23 cellular contexts compared by ENCODE assay signal in genomic region chr11:96394773-96395172, GRCh38. TPM values are rescaled to one million over a fixed set of nuclear protein-coding genes. Genes with fewer than 3 reads are reported as not detected.
A peak's percentile ranks its signal among the peaks of the same experiment; 100 is the strongest.
DNase-seq lines count a peak whose midpoint lies in the region; ATAC-seq, FAIRE-seq and TF ChIP-seq lines count a peak whose summit lies in the region.
"Had no signal": no experiment of that assay in that cellular context is flagged by ENCODE, and none has a peak within 500 bp of the region (broad histone marks: within the 10 kb centered on the region; RNA-seq: fewer than 3 reads in every experiment).

No MANE protein-coding gene starts in this region.

- CTCF ChIA-PET in SK-N-SH (lab: Yijun Ruan, JAX) = interaction anchor here (1.0 to 2.9 kb wide), 10 partner anchors 13 to 1328 kb away, joined by 3 to 24 read pairs (median 6); partner anchors contain the start of genes MAML2 and SRSF8
- CTCF ChIA-PET in K562 (lab: Yijun Ruan, JAX; ENCODE audit: low intra/inter-chr PET ratio) = no interaction called here

- no peak for FAIRE-seq in K562 (lab: Jason Lieb, UNC)
- FAIRE-seq: A204.1, D721Med, GM12878, H1 had no signal

- TF ChIP-seq CTCF in SK-N-SH (IDR thresholded peaks at IDR 0.05) (no peak), K562 (IDR thresholded peaks at IDR 0.05 in 2 of 3, conservative IDR thresholded peaks at IDR 0.05 in 1 of 3; ENCODE audit: insufficient read depth in 2 of 3, low read depth in 1 of 3, low read length in 3 of 3) (no peak)

- H3F3A ChIP-seq in SK-N-SH (replicated peaks; ENCODE audit: insufficient read depth) = peaks cover 22% of the 10 kb centered on the region

- peak overlapping the region; percentile 30 for H3K27ac Mint-ChIP-seq in activated T-helper 17 cell treated with anti-CD3 and anti-CD28 coated beads, Interleukin-2, amount 50 U/mL, for 72 hours
- H3K27ac Mint-ChIP-seq: B cell; CD4-positive, alpha-beta T cell had no signal

- no peak for TF ChIP-seq POLR2A in K562 (conservative IDR thresholded peaks at IDR 0.05)

- intact Hi-C loops in K562 (cut with micrococcal nuclease) = loop anchor here (5.0 kb wide), 1 partner anchor 152 kb away; no protein-coding TSS in a partner anchor

- BruUV-seq in K562 (replicated peaks; lab: Mats Ljungman, UMichigan) = no TSS peak

- H3K4me1 Mint-ChIP-seq in activated T-helper 17 cell treated with anti-CD3 and anti-CD28 coated beads, Interleukin-2, amount 50 U/mL, for 72 hours = peaks cover 15% of the 10 kb centered on the region

- H3K4me3 ChIP-seq in SK-N-SH (ENCODE audit: low read depth in 2 of 2, low read length in 1 of 2) (no peak overlapping the region), K562 (no peak overlapping the region)
- H3K4me3 ChIP-seq: BLaER1, GM12878, GM23248 had no signal

- in situ Hi-C loops in K562 (cut with MboI) = no loop called here

- H3K4me1 ChIP-seq in SK-N-SH (ENCODE audit: control insufficient read depth in 1 of 2, insufficient read depth in 2 of 2, low read depth in 1 of 2, low read length in 1 of 2) (peaks cover 11 to 14% of the 10 kb centered on the region in 2 experiments; a peak in 3 of 4 replicates), K562 (replicated peaks in 1 of 2; ENCODE audit: control insufficient read depth in 2 of 2, insufficient read depth in 2 of 2, low read length in 2 of 2) (peaks cover 0 to 4% of the 10 kb centered on the region in 2 experiments; a peak in 1 of 5 replicates)

- H4K20me1 ChIP-seq in SK-N-SH (ENCODE audit: insufficient read depth) = no peaks in the 10 kb centered on the region
- no peaks in the 10 kb centered on the region for H4K20me1 ChIP-seq in K562 (replicated peaks; ENCODE audit: control insufficient read depth, insufficient read depth, low read length)
- H4K20me1 ChIP-seq: BLaER1 had no signal

- no peak for TF ChIP-seq RAD21 in SK-N-SH (IDR thresholded peaks at IDR 0.05; ENCODE audit: low read length)
- no peak for TF ChIP-seq RAD21 in K562 (CRISPR knock-in tag; conservative IDR thresholded peaks at IDR 0.05 in 1 of 2, IDR thresholded peaks at IDR 0.05 in 1 of 2)

- H3K79me2 ChIP-seq in SK-N-SH (ENCODE audit: insufficient read depth) (peaks cover 51% of the 10 kb centered on the region), K562 (ENCODE audit: control insufficient read depth, insufficient read depth, low read length) (peaks cover 24% of the 10 kb centered on the region)

- H3K9ac ChIP-seq in SK-N-SH = no peak overlapping the region
- H3K9ac ChIP-seq in K562 (ENCODE audit: insufficient read depth in 1 of 2, low read depth in 2 of 2, low read length in 2 of 2) = no peak overlapping the region
- H3K9ac ChIP-seq: BLaER1, GM23248 had no signal

- H3K4me2 ChIP-seq in SK-N-SH (no peak overlapping the region), K562 (ENCODE audit: insufficient read depth, low read length) (no peak overlapping the region)
- H3K4me2 ChIP-seq: BLaER1 had no signal

- H3K9me2 ChIP-seq in SK-N-SH = no peaks in the 10 kb centered on the region

- H3K9me1 ChIP-seq in K562 (ENCODE audit: control insufficient read depth, insufficient read depth, low read length) = no peaks in the 10 kb centered on the region

- POLR2A ChIA-PET in SK-N-SH (lab: Yijun Ruan, JAX) = no interaction called here
- POLR2A ChIA-PET in K562 (lab: Yijun Ruan, JAX) = interaction anchor here (0.7 to 1.2 kb wide), 2 partner anchors 9 to 22 kb away, joined by 3 read pairs; no protein-coding TSS in a partner anchor

- no peak for DNase-seq in SK-N-SH
- no peak for DNase-seq in K562 (ENCODE audit: extremely low read depth in 1 of 4, low spot score in 3 of 4)
- DNase-seq: CD4-positive, alpha-beta T cell; CD8-positive, alpha-beta memory T cell; DMS 273 treated with DMSO at 0.1 percent for 48 hours; DMS79; EL; GDM1; GM23248; H7; HCEC 1CT had no signal

- H3K9me3 ChIP-seq in SK-N-SH (no peaks in the 10 kb centered on the region), K562 (replicated peaks; ENCODE audit: control insufficient read depth, insufficient read depth, low read depth, low read length) (peaks cover 10% of the 10 kb centered on the region; the same call in 1 of the 2 replicates)
- H3K9me3 ChIP-seq: BLaER1 had no signal

- TF ChIP-seq EP300 in SK-N-SH (IDR thresholded peaks at IDR 0.05; ENCODE audit: borderline replicate concordance in 1 of 2, low read depth in 1 of 2, low read length in 1 of 2) (no peak), K562 (IDR thresholded peaks at IDR 0.05; ENCODE audit: low read length) (no peak)

- no peaks in the 10 kb centered on the region for H3K27me3 Mint-ChIP-seq in activated T-helper 17 cell treated with anti-CD3 and anti-CD28 coated beads, Interleukin-2, amount 50 U/mL, for 72 hours
- H3K27me3 Mint-ChIP-seq: B cell; CD4-positive, alpha-beta T cell; CD8-positive, alpha-beta memory T cell had no signal

- H3K9me3 Mint-ChIP-seq in activated T-helper 17 cell treated with anti-CD3 and anti-CD28 coated beads, Interleukin-2, amount 50 U/mL, for 72 hours = no peaks in the 10 kb centered on the region
- H3K9me3 Mint-ChIP-seq: CD4-positive, alpha-beta T cell had no signal

- H3K36me3 ChIP-seq in SK-N-SH (replicated peaks in 1 of 2; ENCODE audit: control insufficient read depth in 1 of 2, insufficient read depth in 2 of 2, low read length in 1 of 2) = peaks cover 0 to 14% of the 10 kb centered on the region in 2 experiments
- peaks cover 6% of the 10 kb centered on the region; the same call in 1 of the 3 replicates for H3K36me3 ChIP-seq in K562 (ENCODE audit: control insufficient read depth, insufficient read depth, low read length)
- H3K36me3 ChIP-seq: BLaER1 had no signal

- ATAC-seq in SK-N-SH treated with all-trans-retinoic acid at 6 μM for 48 hours (no peak), K562 (no peak), HG03045 (IDR thresholded peaks at IDR 0.05; ENCODE audit: unreplicated experiment) (no peak), GM18873 (IDR thresholded peaks at IDR 0.05; ENCODE audit: low FRiP score, unreplicated experiment) (no peak)
- ATAC-seq in activated T-helper 17 cell treated with anti-CD3 and anti-CD28 coated beads, Interleukin-2, amount 50 U/mL, for 72 hours (replicated peaks) = no peak
- ATAC-seq: GM12878 had no signal

- H2AFZ ChIP-seq in SK-N-SH (ENCODE audit: low read depth) = no peak overlapping the region
- H2AFZ ChIP-seq in K562 (ENCODE audit: low read depth, low read length) = no peak overlapping the region
- H2AFZ ChIP-seq: GM23248 had no signal

- no peak overlapping the region for H3K27ac ChIP-seq in SK-N-SH (ENCODE audit: low read depth in 2 of 2, low read length in 1 of 2)
- H3K27ac ChIP-seq in K562 (ENCODE audit: extremely low read depth, low read depth, low read length) = no peak overlapping the region
- H3K27ac ChIP-seq: 22Rv1, BLaER1, C4-2B, GM23248 had no signal

- H3K4me3 Mint-ChIP-seq in activated T-helper 17 cell treated with anti-CD3 and anti-CD28 coated beads, Interleukin-2, amount 50 U/mL, for 72 hours = no peak overlapping the region
- H3K4me3 Mint-ChIP-seq: B cell; CD4-positive, alpha-beta T cell; CD8-positive, alpha-beta memory T cell had no signal

- H3K36me3 Mint-ChIP-seq in activated T-helper 17 cell treated with anti-CD3 and anti-CD28 coated beads, Interleukin-2, amount 50 U/mL, for 72 hours (ENCODE audit: low read depth) = peaks cover 10% of the 10 kb centered on the region

- H3K27me3 ChIP-seq in SK-N-SH (ENCODE audit: insufficient read depth) = no peaks in the 10 kb centered on the region
- H3K27me3 ChIP-seq in K562 (ENCODE audit: control insufficient read depth in 2 of 2, insufficient read depth in 2 of 2, low read length in 2 of 2) = no peaks in the 10 kb centered on the region
- H3K27me3 ChIP-seq: BLaER1 had no signal

RNA-seq across cellular contexts. Expression of gene JRKL, which starts 5.0 kb away (rescaled TPM):
- polyA plus RNA-seq in SK-N-SH (2012; rRNA removed) = 3.8 and 5.3 TPM in 2 replicates
- 7.5 and 9.1 TPM in 2 replicates for polyA plus RNA-seq in SK-N-SH (2012; cell fraction: cytosol; rRNA removed)
- 0.83 and 3.0 TPM in 2 replicates for polyA plus RNA-seq in SK-N-SH (2012; cell fraction: nucleus; rRNA removed)
- total RNA-seq in activated T-helper 17 cell treated with anti-CD3 and anti-CD28 coated beads, Interleukin-2, amount 50 U/mL, for 72 hours = 10 to 100 TPM in 1 of 2 donors, 1 to 10 TPM in 1; 7.3 to 12.8 TPM
- 5.3 and 22.1 TPM in 2 replicates for total RNA-seq in K562 (2011; cell fraction: chromatin; rRNA removed; ENCODE audit: low replicate concordance)
- total RNA-seq in K562 (2011; cell fraction: nucleolus; rRNA removed) = 3.8 and 4.7 TPM in 2 replicates
- 9.4 and 9.8 TPM in 2 replicates for total RNA-seq in K562 (2011; cell fraction: nucleoplasm; rRNA removed)
- total RNA-seq in K562 (2014; rRNA removed) = 4.3 and 4.5 TPM in 2 replicates
- 10.4 and 11.5 TPM in 2 replicates for total RNA-seq in K562 (2014; rRNA removed; fragmentation: Illumina TruSeq; extraction: Trizol)
- total RNA-seq in K562 (2015; rRNA removed; fragmentation: Illumina TruSeq; extraction: Trizol) = 6.9 and 8.5 TPM in 2 replicates
- total RNA-seq in K562 (2021) = 7.7 and 8.0 TPM in 2 replicates
- polyA plus RNA-seq in K562 (2011; rRNA removed) = 10.5 and 14.8 TPM in 2 replicates
- polyA plus RNA-seq in K562 (2011; cell fraction: cytosol; rRNA removed) = 1.3 and 4.6 TPM in 2 replicates
- polyA plus RNA-seq in K562 (2011; cell fraction: nucleus; rRNA removed) = 6.8 and 9.3 TPM in 2 replicates
- 8.1 and 9.0 TPM in 2 replicates for polyA plus RNA-seq in K562 (2012)
- 10.5 and 11.8 TPM in 2 replicates for polyA plus RNA-seq in K562 (2014; fragmentation: Illumina TruSeq; extraction: Trizol)
- polyA plus RNA-seq in K562 (2014; fragmentation: Nextera tagmentation; extraction: Ambion mirVana) = 1 to 10 TPM; 4.8 to 6.8 TPM
- 10.0 and 11.0 TPM in 2 replicates for polyA plus RNA-seq in K562 (2014; rRNA removed)
- 9.9 and 14.1 TPM in 2 replicates for polyA minus RNA-seq in K562 (2011; rRNA and poly(A)+ RNA removed)
- 2.6 and 3.9 TPM in 2 replicates for polyA minus RNA-seq in K562 (2011; cell fraction: cytosol; rRNA and poly(A)+ RNA removed)
- polyA minus RNA-seq in K562 (2011; cell fraction: nucleus; rRNA and poly(A)+ RNA removed) = 4.4 and 11.4 TPM in 2 replicates

RNA-seq across cellular contexts. Expression of gene CCDC82, which starts 5.1 kb away (rescaled TPM):
- polyA plus RNA-seq in SK-N-SH (2012; rRNA removed) (8.7 and 12.8 TPM in 2 replicates), K562 (2011; rRNA removed) (17.5 and 21.8 TPM in 2 replicates), K562 (2014; fragmentation: Illumina TruSeq; extraction: Trizol) (44.0 and 51.3 TPM in 2 replicates), K562 (2014; fragmentation: Nextera tagmentation; extraction: Ambion mirVana) (10 to 100 TPM; 23.7 to 24.7 TPM), K562 (2014; rRNA removed) (37.2 and 45.7 TPM in 2 replicates)
- 10.2 and 14.8 TPM in 2 replicates for polyA plus RNA-seq in SK-N-SH (2012; cell fraction: cytosol; rRNA removed)
- 10.8 and 29.1 TPM in 2 replicates for polyA plus RNA-seq in SK-N-SH (2012; cell fraction: nucleus; rRNA removed)
- total RNA-seq in activated T-helper 17 cell treated with anti-CD3 and anti-CD28 coated beads, Interleukin-2, amount 50 U/mL, for 72 hours = 10 to 100 TPM; 25.1 to 29.0 TPM
- 16.2 and 95.5 TPM in 2 replicates for total RNA-seq in K562 (2011; cell fraction: chromatin; rRNA removed; ENCODE audit: low replicate concordance)
- 7.0 and 10.5 TPM in 2 replicates for total RNA-seq in K562 (2011; cell fraction: nucleolus; rRNA removed)
- 32.7 and 61.0 TPM in 2 replicates for total RNA-seq in K562 (2011; cell fraction: nucleoplasm; rRNA removed)
- total RNA-seq in K562 (2014; rRNA removed) (10.3 and 12.5 TPM in 2 replicates), K562 (2014; rRNA removed; fragmentation: Illumina TruSeq; extraction: Trizol) (24.5 and 36.9 TPM in 2 replicates), K562 (2015; rRNA removed; fragmentation: Illumina TruSeq; extraction: Trizol) (23.7 and 25.7 TPM in 2 replicates), K562 (2021) (16.2 and 16.5 TPM in 2 replicates)
- polyA plus RNA-seq in K562 (2011; cell fraction: cytosol; rRNA removed) = 1.9 and 5.6 TPM in 2 replicates
- polyA plus RNA-seq in K562 (2011; cell fraction: nucleus; rRNA removed) = 14.6 and 22.5 TPM in 2 replicates
- 19.3 and 21.7 TPM in 2 replicates for polyA plus RNA-seq in K562 (2012)
- polyA minus RNA-seq in K562 (2011; rRNA and poly(A)+ RNA removed) = 19.2 and 20.1 TPM in 2 replicates
- 4.2 and 4.4 TPM in 2 replicates for polyA minus RNA-seq in K562 (2011; cell fraction: cytosol; rRNA and poly(A)+ RNA removed)
- polyA minus RNA-seq in K562 (2011; cell fraction: nucleus; rRNA and poly(A)+ RNA removed) = 26.7 and 39.9 TPM in 2 replicates

RNA-seq across cellular contexts. Expression of gene MAML2, which starts 51.8 kb away (rescaled TPM):
- polyA plus RNA-seq in SK-N-SH (2012; rRNA removed) (20.1 and 24.5 TPM in 2 replicates), K562 (2011; rRNA removed) (4.0 and 4.2 TPM in 2 replicates), K562 (2014; fragmentation: Illumina TruSeq; extraction: Trizol) (5.9 and 6.8 TPM in 2 replicates), K562 (2014; fragmentation: Nextera tagmentation; extraction: Ambion mirVana) (1 to 10 TPM in 1 of 2 experiments, under 1 TPM in 1; 0.79 to 1.5 TPM), K562 (2014; rRNA removed) (3.2 and 4.8 TPM in 2 replicates)
- polyA plus RNA-seq in SK-N-SH (2012; cell fraction: cytosol; rRNA removed) = 16.5 and 20.7 TPM in 2 replicates
- polyA plus RNA-seq in SK-N-SH (2012; cell fraction: nucleus; rRNA removed) = 8.9 and 22.7 TPM in 2 replicates
- 10 to 100 TPM; 11.2 to 17.4 TPM for total RNA-seq in activated T-helper 17 cell treated with anti-CD3 and anti-CD28 coated beads, Interleukin-2, amount 50 U/mL, for 72 hours
- 8.1 and 14.3 TPM in 2 replicates for total RNA-seq in K562 (2011; cell fraction: chromatin; rRNA removed; ENCODE audit: low replicate concordance)
- total RNA-seq in K562 (2011; cell fraction: nucleolus; rRNA removed) = 4.3 and 5.0 TPM in 2 replicates
- 6.5 and 8.2 TPM in 2 replicates for total RNA-seq in K562 (2011; cell fraction: nucleoplasm; rRNA removed)
- total RNA-seq in K562 (2014; rRNA removed) (5.1 and 5.2 TPM in 2 replicates), K562 (2014; rRNA removed; fragmentation: Illumina TruSeq; extraction: Trizol) (4.6 and 5.5 TPM in 2 replicates), K562 (2015; rRNA removed; fragmentation: Illumina TruSeq; extraction: Trizol) (5.7 and 6.0 TPM in 2 replicates), K562 (2021) (6.2 and 6.6 TPM in 2 replicates)
- polyA plus RNA-seq in K562 (2011; cell fraction: cytosol; rRNA removed) = 3.8 and 5.5 TPM in 2 replicates
- polyA plus RNA-seq in K562 (2011; cell fraction: nucleus; rRNA removed) = 3.6 and 6.4 TPM in 2 replicates
- 4.9 and 7.6 TPM in 2 replicates for polyA plus RNA-seq in K562 (2012)
- 9.7 and 12.0 TPM in 2 replicates for polyA minus RNA-seq in K562 (2011; rRNA and poly(A)+ RNA removed)
- polyA minus RNA-seq in K562 (2011; cell fraction: cytosol; rRNA and poly(A)+ RNA removed) = 3.5 and 4.2 TPM in 2 replicates
- polyA minus RNA-seq in K562 (2011; cell fraction: nucleus; rRNA and poly(A)+ RNA removed) = 9.8 and 10.5 TPM in 2 replicates
